ENCODE assay signal across 12 cellular contexts in genomic region chr9:91676042-91676441, GRCh38.
A peak's percentile ranks its signal among the peaks of the same experiment; 100 is the strongest.
DNase-seq lines count a peak whose midpoint lies in the region; ATAC-seq and TF ChIP-seq lines count a peak whose summit lies in the region.
"Had no signal": no experiment of that assay in that cellular context is flagged by ENCODE, and none has a peak within 500 bp of the region (broad histone marks: within the 10 kb centered on the region; RNA-seq: fewer than 3 reads in every experiment).

No MANE protein-coding gene starts in this region.

- H3K4me3 ChIP-seq in Caco-2 (ENCODE audit: low read depth, low read length) = no peak overlapping the region
- H3K4me3 ChIP-seq in OCI-LY3 (ENCODE audit: low read length) = no peak overlapping the region
- no peak overlapping the region for H3K4me3 ChIP-seq in epithelial cell of proximal tubule (ENCODE audit: low read depth, low read length)
- H3K4me3 ChIP-seq in transverse colon = no peak overlapping the region

- H3K79me2 ChIP-seq in OCI-LY3 (ENCODE audit: low read length) = no peaks in the 10 kb centered on the region

- H3K9me3 ChIP-seq in Caco-2 (no peaks in the 10 kb centered on the region), OCI-LY3 (ENCODE audit: insufficient read depth, low read length) (no peaks in the 10 kb centered on the region), transverse colon (no peaks in the 10 kb centered on the region)

- H3K36me3 ChIP-seq in Caco-2 (ENCODE audit: control insufficient read depth, insufficient read depth, low read length) (no peaks in the 10 kb centered on the region), OCI-LY3 (replicated peaks; ENCODE audit: low read depth, low read length) (no peaks in the 10 kb centered on the region), transverse colon (no peaks in the 10 kb centered on the region)

- no peak overlapping the region for H3K4me2 ChIP-seq in OCI-LY3 (ENCODE audit: low read length)

- no peak overlapping the region for H3K27ac Mint-ChIP-seq in Caco-2 (ENCODE audit: unreplicated experiment)
- H3K27ac Mint-ChIP-seq: H9; T-helper 1 cell treated with Interleukin-12 subunit alpha and Interleukin-12 subunit beta and Interleukin-4 antibody, amounts not matched to agents 30 μg/mL and 1 μg/mL, for 36 hours; type B pancreatic cell had no signal

- ATAC-seq in omental fat pad (ENCODE audit: low FRiP score) = no peak
- ATAC-seq in GM18858 (IDR thresholded peaks at IDR 0.05; ENCODE audit: unreplicated experiment) = no peak
- no peak for ATAC-seq in HG02678 (IDR thresholded peaks at IDR 0.05; ENCODE audit: unreplicated experiment)
- ATAC-seq: left lobe of liver had no signal

- intact Hi-C loops in Caco-2 (cut with micrococcal nuclease; ENCODE audit: unreplicated experiment) (loop anchor here (1.0 kb wide), 1 partner anchor 761 kb away; no protein-coding TSS in a partner anchor), transverse colon (cut with DNase I; ENCODE audit: low total_unique reads) (no loop called here)

- H2AFZ ChIP-seq in OCI-LY3 (ENCODE audit: low read depth, low read length) = no peak overlapping the region

- DNase-seq in Caco-2 = peak; percentile 46
- DNase-seq in GM13976 (ENCODE audit: low spot score) = no peak
- no peak for DNase-seq in epithelial cell of proximal tubule (ENCODE audit: low read depth)
- DNase-seq in omental fat pad (ENCODE audit: low spot score) = no peak
- no peak for DNase-seq in transverse colon
- DNase-seq: H9 had no signal

- no peaks in the 10 kb centered on the region for H3K27me3 ChIP-seq in Caco-2 (replicated peaks; ENCODE audit: control insufficient read depth, insufficient read depth, low read length)
- H3K27me3 ChIP-seq in OCI-LY3 (ENCODE audit: low read depth, low read length) = peaks cover 33% of the 10 kb centered on the region
- H3K27me3 ChIP-seq in transverse colon = peaks cover 4% of the 10 kb centered on the region

- in situ Hi-C loops in GM13976 (cut with MboI; ENCODE audit: low sequenced_read_pairs, unreplicated experiment) (loop anchor here (10.0 to 25.0 kb wide), 2 partner anchors 241 to 764 kb away; no protein-coding TSS in a partner anchor), transverse colon (cut with MboI; ENCODE audit: low pct_ligation_motif_present in 1 of 4, low pct_unique_long_range_greater_than_20kb in 1 of 4, low sequenced_read_pairs in 3 of 4) (loop anchor here in 2 of 4 donors (25.0 kb wide), 2 partner anchors 239 to 764 kb away; no protein-coding TSS in a partner anchor)

- no peaks in the 10 kb centered on the region for H3K4me1 Mint-ChIP-seq in Caco-2 (ENCODE audit: low read depth, unreplicated experiment)

- no peak overlapping the region for H3K4me3 Mint-ChIP-seq in Caco-2 (ENCODE audit: unreplicated experiment)
- H3K4me3 Mint-ChIP-seq: H9; T-helper 1 cell treated with Interleukin-12 subunit alpha and Interleukin-12 subunit beta and Interleukin-4 antibody, amounts not matched to agents 30 μg/mL and 1 μg/mL, for 36 hours; type B pancreatic cell had no signal

- TF ChIP-seq POLR2A in transverse colon (IDR thresholded peaks at IDR 0.05) = no peak

- H3K4me1 ChIP-seq in Caco-2 (no peaks in the 10 kb centered on the region), OCI-LY3 (ENCODE audit: low read length) (peaks cover under 1% of the 10 kb centered on the region; the same call in 1 of the 2 replicates), transverse colon (peaks cover 0 to 6% (median 0%) of the 10 kb centered on the region in 4 donors)

- no peaks in the 10 kb centered on the region for H3K27me3 Mint-ChIP-seq in Caco-2 (ENCODE audit: insufficient read depth, unreplicated experiment)
- H3K27me3 Mint-ChIP-seq: type B pancreatic cell had no signal

- H3K27ac ChIP-seq in OCI-LY3 (ENCODE audit: low read length) = no peak overlapping the region
- no peak overlapping the region for H3K27ac ChIP-seq in transverse colon

- CTCF ChIA-PET in Caco-2 (lab: Charles Lee) = interaction anchor here (1.1 kb wide), 1 partner anchor 16 kb away, joined by 4 read pairs; no protein-coding TSS in a partner anchor

- no peaks in the 10 kb centered on the region for H3K9me3 Mint-ChIP-seq in Caco-2 (ENCODE audit: unreplicated experiment)
- H3K9me3 Mint-ChIP-seq: T-helper 1 cell treated with Interleukin-12 subunit alpha and Interleukin-12 subunit beta and Interleukin-4 antibody, amounts not matched to agents 30 μg/mL and 1 μg/mL, for 36 hours had no signal

- POLR2A ChIA-PET in Caco-2 (lab: Charles Lee) = no interaction called here

- no TSS peak for BruUV-seq in Caco-2 (replicated peaks; lab: Mats Ljungman, UMichigan)

- no peaks in the 10 kb centered on the region for H3K36me3 Mint-ChIP-seq in Caco-2 (ENCODE audit: insufficient read depth, unreplicated experiment)
- H3K36me3 Mint-ChIP-seq: type B pancreatic cell had no signal

- H4K20me1 ChIP-seq in OCI-LY3 (ENCODE audit: insufficient read depth, low read length) = no peaks in the 10 kb centered on the region

- H3K9ac ChIP-seq in OCI-LY3 (ENCODE audit: low read length) = no peak overlapping the region

- no peak for TF ChIP-seq EP300 in transverse colon (IDR thresholded peaks at IDR 0.05; ENCODE audit: low read depth)

- peak in 1 of 2 experiments; percentile 40 for TF ChIP-seq CTCF in Caco-2 (IDR thresholded peaks at IDR 0.05; ENCODE audit: insufficient read depth in 1 of 2, low read depth in 1 of 2, low read length in 1 of 2, severe bottlenecking in 1 of 2, unreplicated experiment in 1 of 2)
- peak; percentile 52 for TF ChIP-seq CTCF in GM13976 (IDR thresholded peaks at IDR 0.05; ENCODE audit: borderline replicate concordance, control extremely low read depth, extremely low read depth, insufficient read depth, missing control alignments)
- peak; percentile 83 for TF ChIP-seq CTCF in OCI-LY3 (IDR thresholded peaks at IDR 0.05; ENCODE audit: low read depth, low read length)
- TF ChIP-seq CTCF in epithelial cell of proximal tubule (conservative IDR thresholded peaks at IDR 0.05; ENCODE audit: low read depth, low read length) = peak; percentile 9
- no peak for TF ChIP-seq CTCF in omental fat pad (IDR thresholded peaks at IDR 0.05)
- TF ChIP-seq CTCF in transverse colon (IDR thresholded peaks at IDR 0.05) = peak in 1 of 5 experiments; percentile 8

- WGBS in transverse colon (ENCODE audit: low coverage in 1 of 2), 2 donors = 56% methylated on average over 1 of the region's 1 CpG; no CpG with 5 or more reads in 1 of the 2 donors

Comparison
In these comparisons a context has a peak if more than half of its experiments do, and no peak if none do; other contexts are left out.
1. DNase-seq: peak in Caco-2 (2 of 2); none in GM13976 (single experiment), epithelial cell of proximal tubule (single experiment), omental fat pad (single experiment) and transverse colon (single experiment).
2. CTCF ChIP-seq: peak in GM13976 (single experiment), OCI-LY3 (single experiment) and epithelial cell of proximal tubule (single experiment); none in omental fat pad (0 of 3).